Comparison of ENCODE assay signal across 26 cellular contexts in the genomic region with DNA sequence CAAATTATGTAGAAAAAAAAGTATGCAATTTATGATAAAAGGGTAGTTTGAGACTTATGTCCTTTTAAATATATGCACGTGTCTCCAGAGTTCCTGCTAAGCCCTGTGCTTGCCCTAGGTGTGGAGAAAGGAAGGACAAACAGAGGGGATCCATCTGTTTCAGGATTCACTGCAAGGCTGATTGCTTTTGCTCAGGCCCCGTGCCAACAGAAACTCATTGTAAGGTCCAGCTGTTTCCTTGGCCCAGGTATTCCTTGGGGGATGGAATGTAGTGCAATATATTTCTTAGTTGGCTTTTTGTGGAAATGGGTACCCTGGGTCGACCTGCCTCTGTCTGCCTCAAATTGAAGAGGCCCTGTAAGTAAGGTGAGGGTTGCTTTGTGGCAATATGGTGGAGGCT.
DNase-seq lines count a peak whose midpoint lies in the region; ATAC-seq and TF ChIP-seq lines count a peak whose summit lies in the region.
"Had no signal": no experiment of that assay in that cellular context is flagged by ENCODE, and none has a peak within 500 bp of the region (broad histone marks: within the 10 kb centered on the region; RNA-seq: fewer than 3 reads in every experiment).

No MANE protein-coding gene starts in this region.

- ATAC-seq in GM19395 (IDR thresholded peaks at IDR 0.05; ENCODE audit: unreplicated experiment): no peak
- ATAC-seq: A549, K562 had no signal

- CTCF ChIA-PET in MCF 10A (lab: Yijun Ruan, JAX): interaction anchor here (0.7 to 0.9 kb wide), 2 partner anchors 38 to 178 kb away, joined by 3 read pairs; no protein-coding TSS in a partner anchor

- no peak overlapping the region for H3K4me3 ChIP-seq in breast epithelium
- H3K4me3 ChIP-seq: A549; BLaER1 treated with 17β-estradiol and CSF1 and Interleukin-3, amounts not matched to agents 10 nM and 100 nM; K562 had no signal

- H3K4me1 ChIP-seq in breast epithelium: no peaks in the 10 kb centered on the region
- H3K4me1 ChIP-seq: A549 had no signal

- DNase-seq in MCF 10A (ENCODE audit: unreplicated experiment) (peak; percentile 67), breast epithelium (ENCODE audit: low spot score in 2 of 2) (no peak), NCI-H2171 (lab: John Stamatoyannopoulos, UW) (peak; percentile 63), kidney tubule cell (ENCODE audit: low spot score) (peak; percentile 20), HPDE6-E6E7 (ENCODE audit: extremely low spot score) (no peak), D341Med (ENCODE audit: low spot score) (no peak)
- DNase-seq: AML-193; CD4-positive, alpha-beta memory T cell; COR-L47; DMS153; DND-41; Kasumi-1; MV-4-11; NCI-H187 treated with DMSO at 0.1 percent for 48 hours; NCI-H2107; NCI-H2227 treated with DMSO at 0.1 percent for 48 hours; NCI-H510A treated with DMSO at 0.1 percent for 48 hours; NCI-H82; Right ventricle myocardium superior; RPMI8226; T-helper 1 cell had no signal

- H3K36me3 ChIP-seq in breast epithelium: no peaks in the 10 kb centered on the region
- H3K36me3 ChIP-seq: BLaER1 treated with 17β-estradiol and CSF1 and Interleukin-3, amounts not matched to agents 10 nM and 100 nM had no signal

- no peak for TF ChIP-seq CTCF in MCF 10A (IDR thresholded peaks at IDR 0.05; ENCODE audit: unreplicated experiment)
- no peak for TF ChIP-seq CTCF in breast epithelium (IDR thresholded peaks at IDR 0.05)

- BruUV-seq in MCF 10A (replicated peaks; lab: Mats Ljungman, UMichigan): no TSS peak

- H3K27ac Mint-ChIP-seq in MCF 10A (ENCODE audit: low read depth, unreplicated experiment): no peak overlapping the region
- H3K27ac Mint-ChIP-seq: CD4-positive, alpha-beta memory T cell; T-helper 2 cell treated with Interferon-gamma antibody and Interleukin-4, amounts not matched to agents 5 μg/mL and 100 μg/mL, for 36 hours had no signal

- intact Hi-C loops in MCF 10A (cut with micrococcal nuclease): no loop called here
- intact Hi-C loops in breast epithelium (cut with DNase I; ENCODE audit: low total_unique reads): no loop called here

- TF ChIP-seq POLR2A in breast epithelium (IDR thresholded peaks at IDR 0.05): no peak

- H3K9me3 Mint-ChIP-seq in MCF 10A (ENCODE audit: unreplicated experiment): no peaks in the 10 kb centered on the region
- H3K9me3 Mint-ChIP-seq: CD4-positive, alpha-beta memory T cell; T-helper 2 cell treated with Interferon-gamma antibody and Interleukin-4, amounts not matched to agents 5 μg/mL and 100 μg/mL, for 36 hours had no signal

- H3K4me1 Mint-ChIP-seq in MCF 10A (ENCODE audit: insufficient read depth, unreplicated experiment): no peaks in the 10 kb centered on the region
- H3K4me1 Mint-ChIP-seq: CD4-positive, alpha-beta memory T cell had no signal

- POLR2A ChIA-PET in MCF 10A (lab: Yijun Ruan, JAX): interaction anchor here (1.4 kb wide), 1 partner anchor 9 kb away, joined by 4 read pairs; no protein-coding TSS in a partner anchor

- H3K4me3 Mint-ChIP-seq in MCF 10A (ENCODE audit: unreplicated experiment): no peak overlapping the region
- H3K4me3 Mint-ChIP-seq: CD4-positive, alpha-beta memory T cell; T-helper 2 cell treated with Interferon-gamma antibody and Interleukin-4, amounts not matched to agents 5 μg/mL and 100 μg/mL, for 36 hours had no signal

- H3K27ac ChIP-seq in breast epithelium: no peak overlapping the region
- H3K27ac ChIP-seq: A549; BLaER1 treated with 17β-estradiol and CSF1 and Interleukin-3, amounts not matched to agents 10 nM and 100 nM had no signal

- H3K27me3 ChIP-seq in breast epithelium: no peaks in the 10 kb centered on the region
- H3K27me3 ChIP-seq: BLaER1 treated with 17β-estradiol and CSF1 and Interleukin-3, amounts not matched to agents 10 nM and 100 nM had no signal

- no peaks in the 10 kb centered on the region for H3K27me3 Mint-ChIP-seq in MCF 10A (ENCODE audit: insufficient read depth, unreplicated experiment)

- H3K9me3 ChIP-seq in breast epithelium: no peaks in the 10 kb centered on the region
- H3K9me3 ChIP-seq: A549 had no signal

- H3K36me3 Mint-ChIP-seq in MCF 10A (ENCODE audit: insufficient read depth, unreplicated experiment): peaks cover 5% of the 10 kb centered on the region
- H3K36me3 Mint-ChIP-seq: CD4-positive, alpha-beta memory T cell had no signal

Comparison
In these comparisons a context has a peak if more than half of its experiments do, and no peak if none do; other contexts are left out.
1. DNase-seq: peak in MCF 10A (single experiment), NCI-H2171 (single experiment) and kidney tubule cell (single experiment); none in breast epithelium (0 of 2), HPDE6-E6E7 (single experiment) and D341Med (single experiment).